In the genomic region with DNA sequence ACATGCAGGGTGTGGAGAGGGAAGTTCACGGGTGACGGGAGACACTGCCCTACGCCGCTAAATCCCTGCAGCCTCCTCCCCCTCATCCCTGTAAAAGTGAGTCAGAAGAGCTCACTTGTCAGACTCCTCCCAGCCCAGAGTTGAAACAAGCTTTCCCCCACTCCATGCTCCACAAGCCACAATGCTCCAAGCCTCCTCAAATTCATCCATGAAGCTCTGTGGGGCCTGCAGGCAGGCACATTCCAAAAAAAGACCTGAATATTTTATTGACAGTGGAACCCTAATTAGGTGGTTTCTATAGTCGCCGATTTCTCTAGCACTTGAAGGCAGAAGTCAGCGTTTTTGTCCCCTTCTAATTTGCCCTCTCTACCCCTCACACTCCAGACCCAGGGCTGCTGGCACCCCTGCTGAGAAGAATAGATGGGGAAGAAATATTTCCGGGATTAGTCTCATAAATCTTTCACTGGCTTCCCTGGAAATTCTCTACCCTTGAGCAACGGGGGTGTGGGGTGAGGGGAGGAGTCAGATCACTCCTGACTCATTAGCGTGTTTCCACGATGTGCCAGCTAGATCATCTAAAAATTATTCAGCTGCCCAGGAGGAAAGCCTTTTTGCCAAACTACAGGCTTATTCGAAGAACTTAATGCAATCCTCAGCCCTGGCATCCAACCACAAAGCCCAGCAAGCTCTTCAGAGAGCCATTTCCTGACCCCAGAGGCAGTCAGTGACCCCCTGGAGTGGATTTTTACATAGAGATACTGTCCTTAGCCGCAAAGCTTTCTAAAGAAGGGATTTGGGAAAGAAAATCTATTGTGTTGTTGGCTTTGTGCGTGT, we compare ENCODE assay signal across 9 cellular contexts.
A peak's percentile ranks its signal among the peaks of the same experiment; 100 is the strongest.
DNase-seq lines count a peak whose midpoint lies in the region; ATAC-seq and TF ChIP-seq lines count a peak whose summit lies in the region.
"Had no signal": no experiment of that assay in that cellular context is flagged by ENCODE, and none has a peak within 500 bp of the region (broad histone marks: within the 10 kb centered on the region; RNA-seq: fewer than 3 reads in every experiment).

No MANE protein-coding gene starts in this region.

- peak overlapping the region; percentile 9 to 29 (median 28) for H3K4me3 Mint-ChIP-seq in nephron
- H3K4me3 Mint-ChIP-seq: activated CD8-positive, alpha-beta T cell treated with anti-CD3 and anti-CD28 coated beads, Interleukin-2, amount 10 ng/mL, durations not matched to agents 7 days and 5 days had no signal

- no peak overlapping the region for H3K4me3 ChIP-seq in cardiac fibroblast (replicated peaks in 1 of 2; ENCODE audit: low read depth in 2 of 2, low read length in 2 of 2)

- H3K9me3 Mint-ChIP-seq in nephron = no peaks in the 10 kb centered on the region

- H3K4me1 Mint-ChIP-seq in nephron = peaks cover 38% of the 10 kb centered on the region

- peaks cover 4% of the 10 kb centered on the region for H3K27me3 Mint-ChIP-seq in nephron (ENCODE audit: low read depth)

- DNase-seq in COLO829 (ENCODE audit: low spot score) (peak; percentile 19), NCI-H146 treated with DMSO at 0.1 percent for 48 hours (lab: John Stamatoyannopoulos, UW; ENCODE audit: unreplicated experiment) (peak; percentile 13), cardiac fibroblast (ENCODE audit: low read depth in 2 of 2) (peak; percentile 76 to 86)
- DNase-seq in activated CD8-positive, alpha-beta memory T cell treated with anti-CD3 and anti-CD28 coated beads, Interleukin-2, amount 50 U/mL, for 48 hours = no peak
- DNase-seq: activated CD8-positive, alpha-beta T cell treated with anti-CD3 and anti-CD28 coated beads, Interleukin-2, amount 10 ng/mL, durations not matched to agents 7 days and 5 days had no signal

- no peaks in the 10 kb centered on the region for H3K36me3 Mint-ChIP-seq in nephron (ENCODE audit: low read depth)

- ATAC-seq in GM18873 (IDR thresholded peaks at IDR 0.05; ENCODE audit: low FRiP score, unreplicated experiment) (no peak), HG02763 (IDR thresholded peaks at IDR 0.05; ENCODE audit: unreplicated experiment) (no peak), HG02571 (IDR thresholded peaks at IDR 0.05; ENCODE audit: unreplicated experiment) (no peak)
- ATAC-seq: activated CD8-positive, alpha-beta T cell treated with anti-CD3 and anti-CD28 coated beads, Interleukin-2, amount 10 ng/mL, durations not matched to agents 7 days and 5 days had no signal

- no peak for TF ChIP-seq CTCF in cardiac fibroblast (IDR thresholded peaks at IDR 0.05; ENCODE audit: low read depth, low read length)
- TF ChIP-seq CTCF in nephron (IDR thresholded peaks at IDR 0.05; ENCODE audit: unreplicated experiment in 3 of 3) = no peak

- peak overlapping the region; percentile 87 to 90 (median 90) for H3K27ac Mint-ChIP-seq in nephron
- H3K27ac Mint-ChIP-seq: activated CD8-positive, alpha-beta T cell treated with anti-CD3 and anti-CD28 coated beads, Interleukin-2, amount 10 ng/mL, durations not matched to agents 7 days and 5 days had no signal
